Comparison of ENCODE assay signal across 10 cellular contexts in the genomic region with DNA sequence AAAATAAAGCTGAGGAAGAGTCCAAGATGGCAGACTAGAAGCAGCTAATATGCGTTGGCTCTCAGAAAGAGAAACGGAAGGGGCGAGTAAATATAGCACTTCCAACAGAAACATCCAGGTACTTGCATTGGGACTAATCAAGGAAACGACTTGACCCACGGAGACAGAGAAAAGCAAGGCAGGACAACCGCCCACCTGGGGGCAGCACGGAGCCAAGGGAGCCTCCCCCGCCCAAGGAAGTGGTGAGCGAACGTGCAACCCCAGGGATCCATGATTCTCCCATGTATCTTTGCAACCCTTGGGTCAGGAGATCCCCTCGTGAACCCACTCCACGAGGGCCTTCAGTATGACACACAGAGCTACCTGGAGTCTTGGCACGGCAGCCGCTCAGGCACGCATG. TPM values are rescaled to one million over a fixed set of nuclear protein-coding genes. Genes with fewer than 3 reads are reported as not detected.
DNase-seq lines count a peak whose midpoint lies in the region; ATAC-seq and TF ChIP-seq lines count a peak whose summit lies in the region.
"Had no signal": no experiment of that assay in that cellular context is flagged by ENCODE, and none has a peak within 500 bp of the region (broad histone marks: within the 10 kb centered on the region; RNA-seq: fewer than 3 reads in every experiment).

No MANE protein-coding gene starts in this region.

- H3K4me3 ChIP-seq in GM06990 (replicated peaks; ENCODE audit: low read depth, low read length) = no peak overlapping the region
- H3K4me3 ChIP-seq in heart left ventricle = no peak overlapping the region

- 53 to 57% (median 56%) methylated on average over 15 of the region's 15 CpGs for WGBS in heart left ventricle, 4 donors

- H3K27ac ChIP-seq in heart left ventricle = no peak overlapping the region

- DNase-seq in GM06990 (ENCODE audit: extremely low read depth, insufficient read length) (peak; percentile 36), neural crest cell (ENCODE audit: low read depth, low spot score) (peak; percentile 24), heart left ventricle (no peak)
- DNase-seq in activated T-cell treated with anti-CD3 and anti-CD28 coated beads, Interleukin-2, amount 50 U/mL, for 24 hours = no peak
- DNase-seq in activated CD4-positive, alpha-beta T cell treated with anti-CD3 and anti-CD28 coated beads, Interleukin-2, amount 50 U/mL, for 48 hours = no peak
- DNase-seq: retina had no signal

- H3K27ac Mint-ChIP-seq in neural crest cell (ENCODE audit: unreplicated experiment) = no peak overlapping the region
- no peak overlapping the region for H3K27ac Mint-ChIP-seq in activated T-cell treated with anti-CD3 and anti-CD28 coated beads, Interleukin-2, amount 50 U/mL, for 24 hours
- H3K27ac Mint-ChIP-seq: activated T-helper 1 cell treated with anti-CD3 and anti-CD28 coated beads, Interleukin-12 subunit alpha, Interleukin-12 subunit beta, Interleukin-2, Interleukin-4 antibody, amounts not matched to agents 30 ng/mL and 10 ng/mL and 1 ng/mL, durations not matched to agents 14 hours and 24 hours and 36 hours had no signal

- H3K27me3 Mint-ChIP-seq in neural crest cell (ENCODE audit: low read depth) = no peaks in the 10 kb centered on the region
- no peaks in the 10 kb centered on the region for H3K27me3 Mint-ChIP-seq in activated T-cell treated with anti-CD3 and anti-CD28 coated beads, Interleukin-2, amount 50 U/mL, for 24 hours

- no peak overlapping the region for H3K4me3 Mint-ChIP-seq in neural crest cell
- H3K4me3 Mint-ChIP-seq in activated T-cell treated with anti-CD3 and anti-CD28 coated beads, Interleukin-2, amount 50 U/mL, for 24 hours = no peak overlapping the region
- H3K4me3 Mint-ChIP-seq: activated T-helper 1 cell treated with anti-CD3 and anti-CD28 coated beads, Interleukin-12 subunit alpha, Interleukin-12 subunit beta, Interleukin-2, Interleukin-4 antibody, amounts not matched to agents 30 ng/mL and 10 ng/mL and 1 ng/mL, durations not matched to agents 14 hours and 24 hours and 36 hours had no signal

- H3K36me3 ChIP-seq in GM06990 (ENCODE audit: control insufficient read depth, insufficient read depth, low read length) (no peaks in the 10 kb centered on the region), heart left ventricle (no peaks in the 10 kb centered on the region)

- no peaks in the 10 kb centered on the region for H3K36me3 Mint-ChIP-seq in neural crest cell (ENCODE audit: low read depth)
- no peaks in the 10 kb centered on the region for H3K36me3 Mint-ChIP-seq in activated T-cell treated with anti-CD3 and anti-CD28 coated beads, Interleukin-2, amount 50 U/mL, for 24 hours (ENCODE audit: low read depth)

- H3K9me3 ChIP-seq in heart left ventricle = no peaks in the 10 kb centered on the region

- no peak for TF ChIP-seq POLR2A in heart left ventricle (IDR thresholded peaks at IDR 0.05)

- ATAC-seq in HG03442 (IDR thresholded peaks at IDR 0.05; ENCODE audit: unreplicated experiment) (peak; percentile 55), SK-N-SH treated with all-trans-retinoic acid at 6 μM for 48 hours (peak; percentile 89), heart left ventricle (no peak)

- H3K4me1 Mint-ChIP-seq in neural crest cell = no peaks in the 10 kb centered on the region
- H3K4me1 Mint-ChIP-seq in activated T-cell treated with anti-CD3 and anti-CD28 coated beads, Interleukin-2, amount 50 U/mL, for 24 hours (ENCODE audit: low read depth) = no peaks in the 10 kb centered on the region

- H3K4me1 ChIP-seq in heart left ventricle = no peaks in the 10 kb centered on the region

- TF ChIP-seq CTCF in GM06990 (IDR thresholded peaks at IDR 0.05; ENCODE audit: insufficient read depth, low read length, poor library complexity, severe bottlenecking) = peak; percentile 63
- TF ChIP-seq CTCF in neural crest cell (conservative IDR thresholded peaks at IDR 0.05) = peak; percentile 40
- peak in 2 of 12 donors; percentile 6 for TF ChIP-seq CTCF in heart left ventricle (IDR thresholded peaks at IDR 0.05)

- intact Hi-C loops in heart left ventricle (cut with DNase I) = no loop called here

- H3K27me3 ChIP-seq in GM06990 (replicated peaks; ENCODE audit: control insufficient read depth, insufficient read depth, low read length) = no peaks in the 10 kb centered on the region
- H3K27me3 ChIP-seq in heart left ventricle = no peaks in the 10 kb centered on the region

- H3K9me3 Mint-ChIP-seq in neural crest cell = no peaks in the 10 kb centered on the region
- no peaks in the 10 kb centered on the region for H3K9me3 Mint-ChIP-seq in activated T-cell treated with anti-CD3 and anti-CD28 coated beads, Interleukin-2, amount 50 U/mL, for 24 hours
- H3K9me3 Mint-ChIP-seq: activated T-helper 1 cell treated with anti-CD3 and anti-CD28 coated beads, Interleukin-12 subunit alpha, Interleukin-12 subunit beta, Interleukin-2, Interleukin-4 antibody, amounts not matched to agents 30 ng/mL and 10 ng/mL and 1 ng/mL, durations not matched to agents 14 hours and 24 hours and 36 hours had no signal

TF ChIP-seq in SK-N-SH treated with all-trans-retinoic acid at 6 μM for 48 hours, 23 proteins besides CTCF, POLR2A, EP300 and RAD21:
- no peak for TF ChIP-seq OSR1 (CRISPR knock-in tag; IDR thresholded peaks at IDR 0.05)
- TF ChIP-seq ZNF70 (CRISPR knock-in tag; IDR thresholded peaks at IDR 0.05) = no peak
- no peak for TF ChIP-seq TCF4 (CRISPR knock-in tag; IDR thresholded peaks at IDR 0.05; ENCODE audit: borderline replicate concordance)
- TF ChIP-seq, protein P1, sequence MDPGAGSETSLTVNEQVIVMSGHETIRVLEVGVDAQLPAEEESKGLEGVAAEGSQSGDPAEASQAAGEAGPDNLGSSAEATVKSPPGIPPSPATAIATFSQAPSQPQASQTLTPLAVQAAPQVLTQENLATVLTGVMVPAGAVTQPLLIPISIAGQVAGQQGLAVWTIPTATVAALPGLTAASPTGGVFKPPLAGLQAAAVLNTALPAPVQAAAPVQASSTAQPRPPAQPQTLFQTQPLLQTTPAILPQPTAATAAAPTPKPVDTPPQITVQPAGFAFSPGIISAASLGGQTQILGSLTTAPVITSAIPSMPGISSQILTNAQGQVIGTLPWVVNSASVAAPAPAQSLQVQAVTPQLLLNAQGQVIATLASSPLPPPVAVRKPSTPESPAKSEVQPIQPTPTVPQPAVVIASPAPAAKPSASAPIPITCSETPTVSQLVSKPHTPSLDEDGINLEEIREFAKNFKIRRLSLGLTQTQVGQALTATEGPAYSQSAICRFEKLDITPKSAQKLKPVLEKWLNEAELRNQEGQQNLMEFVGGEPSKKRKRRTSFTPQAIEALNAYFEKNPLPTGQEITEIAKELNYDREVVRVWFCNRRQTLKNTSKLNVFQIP (CRISPR knock-in tag; IDR thresholded peaks at IDR 0.05; ENCODE audit: borderline replicate concordance, low read depth) = no peak
- TF ChIP-seq, protein P2, sequence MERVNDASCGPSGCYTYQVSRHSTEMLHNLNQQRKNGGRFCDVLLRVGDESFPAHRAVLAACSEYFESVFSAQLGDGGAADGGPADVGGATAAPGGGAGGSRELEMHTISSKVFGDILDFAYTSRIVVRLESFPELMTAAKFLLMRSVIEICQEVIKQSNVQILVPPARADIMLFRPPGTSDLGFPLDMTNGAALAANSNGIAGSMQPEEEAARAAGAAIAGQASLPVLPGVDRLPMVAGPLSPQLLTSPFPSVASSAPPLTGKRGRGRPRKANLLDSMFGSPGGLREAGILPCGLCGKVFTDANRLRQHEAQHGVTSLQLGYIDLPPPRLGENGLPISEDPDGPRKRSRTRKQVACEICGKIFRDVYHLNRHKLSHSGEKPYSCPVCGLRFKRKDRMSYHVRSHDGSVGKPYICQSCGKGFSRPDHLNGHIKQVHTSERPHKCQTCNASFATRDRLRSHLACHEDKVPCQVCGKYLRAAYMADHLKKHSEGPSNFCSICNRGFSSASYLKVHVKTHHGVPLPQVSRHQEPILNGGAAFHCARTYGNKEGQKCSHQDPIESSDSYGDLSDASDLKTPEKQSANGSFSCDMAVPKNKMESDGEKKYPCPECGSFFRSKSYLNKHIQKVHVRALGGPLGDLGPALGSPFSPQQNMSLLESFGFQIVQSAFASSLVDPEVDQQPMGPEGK (CRISPR knock-in tag; IDR thresholded peaks at IDR 0.05; ENCODE audit: borderline replicate concordance) = no peak
- no peak for TF ChIP-seq ISL1 (CRISPR knock-in tag; IDR thresholded peaks at IDR 0.05)

RNA-seq across cellular contexts. Expression of a gene that starts 45.4 kb away (rescaled TPM):
- 2.9 and 3.4 TPM in 2 replicates for total RNA-seq in neural crest cell
- total RNA-seq in heart left ventricle = under 1 TPM in 1 of 9 donors, not detected in 8; 0.73 TPM
- under 1 TPM in 1 of 2 donors, not detected in 1; 0.03 TPM for polyA plus RNA-seq in heart left ventricle
- total RNA-seq: activated T-helper 1 cell treated with anti-CD3 and anti-CD28 coated beads, Interleukin-12 subunit alpha, Interleukin-12 subunit beta, Interleukin-2, Interleukin-4 antibody, amounts not matched to agents 30 ng/mL and 10 ng/mL and 1 ng/mL, durations not matched to agents 14 hours and 24 hours and 36 hours; lung microvascular endothelial cell had no signal

Comparison
In these comparisons a context has a peak if more than half of its experiments do, and no peak if none do; other contexts are left out.
1. DNase-seq: peak in GM06990 (single experiment) and neural crest cell (single experiment); none in heart left ventricle (0 of 5), activated T-cell treated with anti-CD3 and anti-CD28 coated beads, Interleukin-2, amount 50 U/mL, for 24 hours (single experiment) and activated CD4-positive, alpha-beta T cell treated with anti-CD3 and anti-CD28 coated beads, Interleukin-2, amount 50 U/mL, for 48 hours (0 of 2).
2. ATAC-seq: peak in HG03442 (single experiment) and SK-N-SH treated with all-trans-retinoic acid at 6 μM for 48 hours (single experiment); none in heart left ventricle (0 of 4).